Comparison of ENCODE assay signal across 23 cellular contexts in the genomic region with DNA sequence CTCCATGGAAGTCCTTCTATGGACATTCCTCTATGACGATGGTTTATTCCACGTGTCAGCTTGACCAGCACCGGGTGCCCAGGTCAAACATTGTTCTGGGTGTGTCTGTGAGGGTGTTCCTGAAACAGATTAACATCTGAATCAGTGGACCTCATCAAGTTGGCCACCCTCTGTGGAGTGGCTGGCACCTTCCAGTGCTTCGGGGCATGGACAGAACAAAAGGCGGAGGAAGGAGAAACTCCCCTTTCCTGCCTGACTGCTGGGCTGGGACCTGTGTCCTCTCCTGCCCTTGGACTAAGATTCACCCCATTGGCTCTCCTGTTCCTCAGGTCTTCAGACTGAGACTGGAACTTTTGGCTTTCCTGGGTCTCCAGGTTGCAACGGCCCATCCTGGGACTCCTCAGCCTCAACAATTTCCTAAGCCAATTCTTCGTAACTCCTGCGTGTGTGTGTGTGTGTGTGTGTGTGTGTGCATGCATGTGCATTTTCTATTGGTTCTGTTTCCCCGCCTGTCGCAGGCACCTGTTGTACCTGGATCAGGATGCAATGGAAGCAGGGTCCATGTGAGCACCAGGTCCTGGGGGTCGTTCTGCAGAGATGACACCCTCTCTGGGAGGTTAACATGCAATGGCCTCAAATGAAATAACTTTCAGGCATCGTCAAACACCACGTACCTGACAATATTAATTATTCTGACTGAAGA.
"Had no signal": no experiment of that assay in that cellular context is flagged by ENCODE, and none has a peak within 500 bp of the region (broad histone marks: within the 10 kb centered on the region; RNA-seq: fewer than 3 reads in every experiment).

No MANE protein-coding gene starts in this region.

- H3K4me3 ChIP-seq: colonic mucosa, heart left ventricle had no signal

- ATAC-seq: activated CD8-positive, alpha-beta T cell treated with anti-CD3 and anti-CD28 coated beads for 36 hours; activated T-cell treated with anti-CD3 and anti-CD28 coated beads, Interleukin-2, amount 50 U/mL, for 4 hours; activated T-helper 17 cell treated with anti-CD3 and anti-CD28 coated beads, Interleukin-2, amount 50 U/mL, for 72 hours; heart left ventricle; T-helper 17 cell; WTC11 had no signal

- H3K27ac ChIP-seq: brain microvascular endothelial cell, colonic mucosa, epithelial cell of prostate, heart left ventricle had no signal

- H3K27me3 ChIP-seq: brain microvascular endothelial cell, colonic mucosa had no signal

- H3K4me1 ChIP-seq: colonic mucosa had no signal

- H3K9me3 ChIP-seq: colonic mucosa had no signal

- DNase-seq: activated CD4-positive, alpha-beta T cell treated with anti-CD3 and anti-CD28 coated beads for 1 hour; activated CD4-positive, alpha-beta T cell treated with anti-CD3 and anti-CD28 coated beads for 4 hours; activated CD4-positive, alpha-beta T cell treated with anti-CD3 and anti-CD28 coated beads, Interleukin-2, amount 10 ng/mL, durations not matched to agents 7 days and 5 days; activated CD4-positive, alpha-beta T cell treated with anti-CD3 and anti-CD28 coated beads, Interleukin-2, amount 50 U/mL, for 4 hours; activated CD8-positive, alpha-beta memory T cell treated with anti-CD3 and anti-CD28 coated beads for 24 hours; activated CD8-positive, alpha-beta T cell treated with anti-CD3 and anti-CD28 coated beads for 36 hours; activated effector memory CD4-positive, alpha-beta T cell treated with Interleukin-2 at 50 U/mL for 16 hours; activated gamma-delta T cell treated with Interleukin-2 at 50 U/mL for 16 hours; activated naive CD4-positive, alpha-beta T cell treated with anti-CD3 and anti-CD28 coated beads, Interleukin-2, amount 50 U/mL, for 16 hours; activated naive CD4-positive, alpha-beta T cell treated with Interleukin-2 at 50 U/mL for 16 hours; activated T-cell treated with anti-CD3 and anti-CD28 coated beads, Interleukin-2, amount 50 U/mL, for 4 hours; amniotic stem cell; anterior cingulate cortex; brain microvascular endothelial cell; colonic mucosa; effector CD8-positive, alpha-beta T cell; foreskin fibroblast; heart left ventricle; T-helper 1 cell; T-helper 17 cell had no signal

- H3K36me3 ChIP-seq: brain microvascular endothelial cell, colonic mucosa, heart left ventricle had no signal
